Comparison of ENCODE assay signal across 1 cellular context in the genomic region with DNA sequence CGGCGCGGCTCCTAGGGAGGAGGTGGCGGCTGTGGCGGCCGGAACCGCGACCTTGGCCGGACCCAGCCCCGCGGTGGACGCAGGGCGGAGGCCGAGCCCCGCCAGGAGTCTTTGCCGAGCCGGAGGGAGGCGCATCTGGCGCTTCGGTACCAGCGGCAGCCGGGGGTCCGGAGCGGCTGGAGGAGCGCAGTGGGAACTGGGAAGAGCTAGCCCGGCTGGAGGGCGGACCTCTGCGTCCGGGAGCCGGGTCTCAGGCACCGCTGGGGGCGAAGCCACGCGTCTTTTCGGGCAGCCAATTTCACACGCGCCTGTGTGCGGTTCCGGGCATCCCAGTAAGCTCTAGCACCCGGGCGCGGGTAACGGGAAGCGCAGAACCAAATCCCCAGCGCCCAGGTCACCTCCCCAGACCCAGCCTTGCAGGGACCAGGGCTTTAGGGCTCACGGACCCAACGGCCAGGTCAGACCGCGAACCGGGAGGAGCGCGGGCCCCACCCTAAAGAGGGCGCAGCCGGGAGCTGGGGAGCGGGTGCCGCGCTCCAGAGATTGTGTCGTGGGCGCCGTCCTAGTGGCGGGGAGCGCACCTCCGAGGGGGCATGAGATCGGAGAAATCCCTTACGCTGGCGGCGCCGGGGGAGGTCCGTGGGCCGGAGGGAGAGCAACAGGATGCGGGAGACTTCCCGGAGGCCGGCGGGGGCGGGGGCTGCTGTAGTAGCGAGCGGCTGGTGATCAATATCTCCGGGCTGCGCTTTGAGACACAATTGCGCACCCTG.
TF ChIP-seq lines count a peak whose summit lies in the region.

No MANE protein-coding gene starts in this region.

TF ChIP-seq in HepG2, 621 proteins besides CTCF, POLR2A, EP300 and RAD21 (continued from another document):
- TF ChIP-seq, protein P1, sequence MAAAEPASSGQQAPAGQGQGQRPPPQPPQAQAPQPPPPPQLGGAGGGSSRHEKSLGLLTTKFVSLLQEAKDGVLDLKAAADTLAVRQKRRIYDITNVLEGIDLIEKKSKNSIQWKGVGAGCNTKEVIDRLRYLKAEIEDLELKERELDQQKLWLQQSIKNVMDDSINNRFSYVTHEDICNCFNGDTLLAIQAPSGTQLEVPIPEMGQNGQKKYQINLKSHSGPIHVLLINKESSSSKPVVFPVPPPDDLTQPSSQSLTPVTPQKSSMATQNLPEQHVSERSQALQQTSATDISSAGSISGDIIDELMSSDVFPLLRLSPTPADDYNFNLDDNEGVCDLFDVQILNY (CRISPR knock-in tag; conservative IDR thresholded peaks at IDR 0.05): no peak
- TF ChIP-seq GFI1 (CRISPR knock-in tag; IDR thresholded peaks at IDR 0.05; ENCODE audit: borderline replicate concordance) (no peak), ZNF841 (CRISPR knock-in tag; IDR thresholded peaks at IDR 0.05; ENCODE audit: borderline replicate concordance) (no peak), KLF6 (CRISPR knock-in tag; IDR thresholded peaks at IDR 0.05) (no peak), ZIK1 (CRISPR knock-in tag; IDR thresholded peaks at IDR 0.05; ENCODE audit: borderline replicate concordance, low read depth) (no peak), ZNF292 (CRISPR knock-in tag; IDR thresholded peaks at IDR 0.05; ENCODE audit: borderline replicate concordance, low read depth) (no peak)
